8 cellular contexts compared by ENCODE assay signal in the genomic region with DNA sequence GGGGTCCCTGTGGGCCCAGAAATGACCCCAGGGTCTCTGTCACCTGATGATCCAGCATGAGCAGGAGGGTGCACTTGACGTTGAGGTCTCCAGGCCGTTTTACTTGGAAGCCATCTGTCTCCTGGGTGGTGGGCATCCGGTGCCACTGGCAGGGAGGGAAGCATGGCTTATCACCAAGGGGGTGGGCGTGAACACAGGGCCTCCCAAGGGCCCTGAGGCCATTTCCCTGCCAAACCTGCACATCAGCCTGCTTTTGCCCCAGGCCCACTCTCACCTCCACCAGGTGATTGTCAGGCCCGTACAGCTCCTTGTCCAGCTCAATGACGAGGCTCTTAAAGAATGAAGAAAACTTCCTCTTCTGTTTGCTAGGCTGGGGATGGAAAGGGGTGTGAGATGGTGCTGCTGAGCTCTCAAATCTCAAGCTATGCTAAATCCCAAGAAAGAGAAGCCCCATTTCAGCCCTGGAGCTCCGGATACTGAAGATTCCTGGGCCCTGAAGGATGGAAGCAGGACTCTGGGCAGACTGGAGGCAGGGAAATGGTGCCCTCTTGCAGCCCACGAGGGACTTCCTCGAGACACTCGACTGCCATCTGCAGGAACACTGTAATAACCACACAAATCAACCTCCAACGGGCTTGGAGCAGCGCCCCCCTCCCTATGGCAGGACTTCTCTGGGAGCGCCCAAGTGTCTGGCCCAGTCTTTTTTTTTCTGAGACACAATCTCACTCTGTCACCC. TPM values are rescaled to one million over a fixed set of nuclear protein-coding genes. Genes with fewer than 3 reads are reported as not detected.
A peak's percentile ranks its signal among the peaks of the same experiment; 100 is the strongest.
DNase-seq lines count a peak whose midpoint lies in the region; ATAC-seq, FAIRE-seq and TF ChIP-seq lines count a peak whose summit lies in the region.

No MANE protein-coding gene starts in this region.

- peak; percentile 43 for ATAC-seq in HG03108 (IDR thresholded peaks at IDR 0.05; ENCODE audit: unreplicated experiment)

- no peak overlapping the region for H3K27ac ChIP-seq in cardiac muscle cell
- peak overlapping the region; percentile 3 for H3K27ac ChIP-seq in effector memory CD4-positive, alpha-beta T cell (ENCODE audit: insufficient read depth, low read length, poor library complexity, severe bottlenecking)
- H3K27ac ChIP-seq in muscle layer of colon (ENCODE audit: low read depth, low read length): peak overlapping the region; percentile 17

- TF ChIP-seq CTCF in cardiac muscle cell (IDR thresholded peaks at IDR 0.05; ENCODE audit: low read depth, low read length): peak; percentile 73

- H3K9ac ChIP-seq in muscle layer of colon (ENCODE audit: low read length): no peak overlapping the region

- DNase-seq in cardiac muscle cell (ENCODE audit: low read depth in 1 of 2, low spot score in 1 of 2) (peak; percentile 83 to 85), cardiac septum (ENCODE audit: low spot score) (no peak), NCI-H524 treated with DMSO at 0.1 percent for 48 hours (lab: John Stamatoyannopoulos, UW) (peak; percentile 68), urothelium cell line (ENCODE audit: low spot score) (peak; percentile 88)
- DNase-seq in activated CD4-positive, alpha-beta T cell treated with anti-CD3 and anti-CD28 coated beads, Interleukin-2, amount 50 U/mL, for 4 hours: peak; percentile 57 to 62
- DNase-seq in effector memory CD4-positive, alpha-beta T cell: peak; percentile 36 to 55 (median 44)

- H3K4me3 ChIP-seq in cardiac muscle cell (no peak overlapping the region), muscle layer of colon (ENCODE audit: low read depth in 1 of 2, low read length in 2 of 2) (no peak overlapping the region)
- H3K4me3 ChIP-seq in effector memory CD4-positive, alpha-beta T cell (ENCODE audit: insufficient read depth, low read depth, low read length, poor library complexity, severe bottlenecking): no peak overlapping the region

- H3K4me1 ChIP-seq in cardiac muscle cell (ENCODE audit: low read depth) (peaks cover 12% of the 10 kb centered on the region), muscle layer of colon (ENCODE audit: insufficient read depth, low read length) (peaks cover 29% of the 10 kb centered on the region)
- H3K4me1 ChIP-seq in effector memory CD4-positive, alpha-beta T cell (ENCODE audit: control insufficient read depth, insufficient read depth, low read length, poor library complexity, severe bottlenecking): peaks cover 34% of the 10 kb centered on the region

- H3K9me3 ChIP-seq in cardiac muscle cell (ENCODE audit: low read depth): no peaks in the 10 kb centered on the region
- H3K9me3 ChIP-seq in effector memory CD4-positive, alpha-beta T cell (ENCODE audit: control insufficient read depth, low read length): no peaks in the 10 kb centered on the region
- H3K9me3 ChIP-seq in muscle layer of colon (ENCODE audit: low read length): no peaks in the 10 kb centered on the region

- H3K36me3 ChIP-seq in cardiac muscle cell (peaks cover 32% of the 10 kb centered on the region), muscle layer of colon (ENCODE audit: insufficient read depth, low read length) (peaks cover 77% of the 10 kb centered on the region)
- H3K36me3 ChIP-seq in effector memory CD4-positive, alpha-beta T cell (ENCODE audit: control insufficient read depth, insufficient read depth, low read length): peaks cover 78% of the 10 kb centered on the region

- intact Hi-C loops in cardiac septum (cut with DNase I): no loop called here

- FAIRE-seq in urothelium cell line (lab: Jason Lieb, UNC): peak; percentile 66

- H3K27me3 ChIP-seq in cardiac muscle cell (no peaks in the 10 kb centered on the region), muscle layer of colon (ENCODE audit: control insufficient read depth in 1 of 2, insufficient read depth in 2 of 2, low read length in 2 of 2) (no peaks in the 10 kb centered on the region)
- no peaks in the 10 kb centered on the region for H3K27me3 ChIP-seq in effector memory CD4-positive, alpha-beta T cell (replicated peaks; ENCODE audit: control insufficient read depth, insufficient read depth, low read length, poor library complexity, severe bottlenecking)

RNA-seq across cellular contexts. Expression of a gene that starts 7.1 kb away (rescaled TPM):
- total RNA-seq in cardiac muscle cell (43.1 and 47.2 TPM in 2 replicates), cardiac septum (29.9 TPM)
- polyA plus RNA-seq in cardiac muscle cell: 52.2 and 57.3 TPM in 2 replicates

RNA-seq across cellular contexts. Expression of a gene that starts 7.4 kb away (rescaled TPM):
- 42.7 and 57.7 TPM in 2 replicates for total RNA-seq in cardiac muscle cell
- 144 and 230 TPM in 2 replicates for polyA plus RNA-seq in cardiac muscle cell
- total RNA-seq in cardiac septum: 109 TPM

RNA-seq across cellular contexts. Expression of a gene that starts 7.9 kb away (rescaled TPM):
- total RNA-seq in cardiac muscle cell: 39.2 and 67.6 TPM in 2 replicates
- polyA plus RNA-seq in cardiac muscle cell: 40.3 and 45.4 TPM in 2 replicates
- total RNA-seq in cardiac septum: 18.8 TPM

RNA-seq across cellular contexts. Expression of a gene that starts 38.9 kb away (rescaled TPM):
- total RNA-seq in cardiac muscle cell: not detected in 2 replicates
- not detected in 2 replicates for polyA plus RNA-seq in cardiac muscle cell
- not detected for total RNA-seq in cardiac septum

RNA-seq across cellular contexts. Expression of a gene that starts 47.1 kb away (rescaled TPM):
- total RNA-seq in cardiac muscle cell: not detected in 2 replicates
- 0.35 TPM in 1 of 2 replicates, not detected in the other for polyA plus RNA-seq in cardiac muscle cell
- not detected for total RNA-seq in cardiac septum
